In the genomic region with DNA sequence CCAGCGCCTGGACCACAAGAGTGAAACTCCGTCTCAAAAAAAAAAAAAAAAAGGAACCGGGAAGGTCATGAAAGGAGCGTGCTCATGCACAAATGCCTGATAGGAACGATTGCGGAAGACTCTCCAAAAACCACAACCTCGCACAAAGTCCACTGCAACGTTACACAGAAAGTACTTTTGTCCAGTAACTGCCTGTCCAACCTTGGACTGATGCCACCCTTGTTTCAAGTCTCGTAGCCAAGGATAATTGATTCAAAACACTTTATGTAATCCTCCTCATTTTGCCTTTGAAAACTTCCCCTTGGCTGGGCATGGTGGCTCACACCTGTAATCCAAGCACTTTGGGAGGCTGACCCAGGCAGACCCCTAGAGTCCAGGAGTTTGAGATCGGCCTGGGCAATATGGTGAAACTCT, we compare ENCODE assay signal across 1 cellular context.
A peak's percentile ranks its signal among the peaks of the same experiment; 100 is the strongest.
TF ChIP-seq lines count a peak whose summit lies in the region.

No MANE protein-coding gene starts in this region.

TF ChIP-seq in HepG2, 621 proteins besides CTCF, POLR2A, EP300 and RAD21 (continued from another document):
- TF ChIP-seq, protein P1, sequence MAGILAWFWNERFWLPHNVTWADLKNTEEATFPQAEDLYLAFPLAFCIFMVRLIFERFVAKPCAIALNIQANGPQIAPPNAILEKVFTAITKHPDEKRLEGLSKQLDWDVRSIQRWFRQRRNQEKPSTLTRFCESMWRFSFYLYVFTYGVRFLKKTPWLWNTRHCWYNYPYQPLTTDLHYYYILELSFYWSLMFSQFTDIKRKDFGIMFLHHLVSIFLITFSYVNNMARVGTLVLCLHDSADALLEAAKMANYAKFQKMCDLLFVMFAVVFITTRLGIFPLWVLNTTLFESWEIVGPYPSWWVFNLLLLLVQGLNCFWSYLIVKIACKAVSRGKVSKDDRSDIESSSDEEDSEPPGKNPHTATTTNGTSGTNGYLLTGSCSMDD (CRISPR knock-in tag; IDR thresholded peaks at IDR 0.05): no peak
- TF ChIP-seq ZNF782 (CRISPR knock-in tag; IDR thresholded peaks at IDR 0.05; ENCODE audit: borderline replicate concordance) (no peak), ONECUT2 (CRISPR knock-in tag; IDR thresholded peaks at IDR 0.05) (peak; percentile 77; the same call in 1 of the 2 replicates), ATF1 (CRISPR knock-in tag; IDR thresholded peaks at IDR 0.05) (peak; percentile 63), TBX3 (IDR thresholded peaks at IDR 0.05; ENCODE audit: borderline replicate concordance) (peak; percentile 57; the same call in 1 of the 2 replicates), HNRNPK (IDR thresholded peaks at IDR 0.05; ENCODE audit: low read depth, low read length, poor library complexity, severe bottlenecking) (no peak), PPARG (CRISPR knock-in tag; conservative IDR thresholded peaks at IDR 0.05) (peak; percentile 84), TBP (CRISPR knock-in tag; IDR thresholded peaks at IDR 0.05) (no peak), DR1 (CRISPR knock-in tag; IDR thresholded peaks at IDR 0.05) (no peak), HNRNPL (IDR thresholded peaks at IDR 0.05; ENCODE audit: low read depth, low read length) (no peak), PCBP2 (optimal IDR thresholded peaks at IDR 0.05; ENCODE audit: low read depth, low read length, poor library complexity, severe bottlenecking) (no peak), FOSL2 (CRISPR knock-in tag; IDR thresholded peaks at IDR 0.05) (peak; percentile 72)
- TF ChIP-seq, protein P2, sequence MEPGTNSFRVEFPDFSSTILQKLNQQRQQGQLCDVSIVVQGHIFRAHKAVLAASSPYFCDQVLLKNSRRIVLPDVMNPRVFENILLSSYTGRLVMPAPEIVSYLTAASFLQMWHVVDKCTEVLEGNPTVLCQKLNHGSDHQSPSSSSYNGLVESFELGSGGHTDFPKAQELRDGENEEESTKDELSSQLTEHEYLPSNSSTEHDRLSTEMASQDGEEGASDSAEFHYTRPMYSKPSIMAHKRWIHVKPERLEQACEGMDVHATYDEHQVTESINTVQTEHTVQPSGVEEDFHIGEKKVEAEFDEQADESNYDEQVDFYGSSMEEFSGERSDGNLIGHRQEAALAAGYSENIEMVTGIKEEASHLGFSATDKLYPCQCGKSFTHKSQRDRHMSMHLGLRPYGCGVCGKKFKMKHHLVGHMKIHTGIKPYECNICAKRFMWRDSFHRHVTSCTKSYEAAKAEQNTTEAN (CRISPR knock-in tag; conservative IDR thresholded peaks at IDR 0.05): peak; percentile 91
- TF ChIP-seq, protein P3, sequence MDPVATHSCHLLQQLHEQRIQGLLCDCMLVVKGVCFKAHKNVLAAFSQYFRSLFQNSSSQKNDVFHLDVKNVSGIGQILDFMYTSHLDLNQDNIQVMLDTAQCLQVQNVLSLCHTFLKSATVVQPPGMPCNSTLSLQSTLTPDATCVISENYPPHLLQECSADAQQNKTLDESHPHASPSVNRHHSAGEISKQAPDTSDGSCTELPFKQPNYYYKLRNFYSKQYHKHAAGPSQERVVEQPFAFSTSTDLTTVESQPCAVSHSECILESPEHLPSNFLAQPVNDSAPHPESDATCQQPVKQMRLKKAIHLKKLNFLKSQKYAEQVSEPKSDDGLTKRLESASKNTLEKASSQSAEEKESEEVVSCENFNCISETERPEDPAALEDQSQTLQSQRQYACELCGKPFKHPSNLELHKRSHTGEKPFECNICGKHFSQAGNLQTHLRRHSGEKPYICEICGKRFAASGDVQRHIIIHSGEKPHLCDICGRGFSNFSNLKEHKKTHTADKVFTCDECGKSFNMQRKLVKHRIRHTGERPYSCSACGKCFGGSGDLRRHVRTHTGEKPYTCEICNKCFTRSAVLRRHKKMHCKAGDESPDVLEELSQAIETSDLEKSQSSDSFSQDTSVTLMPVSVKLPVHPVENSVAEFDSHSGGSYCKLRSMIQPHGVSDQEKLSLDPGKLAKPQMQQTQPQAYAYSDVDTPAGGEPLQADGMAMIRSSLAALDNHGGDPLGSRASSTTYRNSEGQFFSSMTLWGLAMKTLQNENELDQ (CRISPR knock-in tag; IDR thresholded peaks at IDR 0.05; ENCODE audit: borderline replicate concordance): no peak
- TF ChIP-seq, protein P4, sequence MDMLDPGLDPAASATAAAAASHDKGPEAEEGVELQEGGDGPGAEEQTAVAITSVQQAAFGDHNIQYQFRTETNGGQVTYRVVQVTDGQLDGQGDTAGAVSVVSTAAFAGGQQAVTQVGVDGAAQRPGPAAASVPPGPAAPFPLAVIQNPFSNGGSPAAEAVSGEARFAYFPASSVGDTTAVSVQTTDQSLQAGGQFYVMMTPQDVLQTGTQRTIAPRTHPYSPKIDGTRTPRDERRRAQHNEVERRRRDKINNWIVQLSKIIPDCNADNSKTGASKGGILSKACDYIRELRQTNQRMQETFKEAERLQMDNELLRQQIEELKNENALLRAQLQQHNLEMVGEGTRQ (IDR thresholded peaks at IDR 0.05; ENCODE audit: low read depth, low read length): no peak
- TF ChIP-seq, protein P4 (CRISPR knock-in tag; IDR thresholded peaks at IDR 0.05; ENCODE audit: borderline replicate concordance): no peak
- TF ChIP-seq, protein P5, sequence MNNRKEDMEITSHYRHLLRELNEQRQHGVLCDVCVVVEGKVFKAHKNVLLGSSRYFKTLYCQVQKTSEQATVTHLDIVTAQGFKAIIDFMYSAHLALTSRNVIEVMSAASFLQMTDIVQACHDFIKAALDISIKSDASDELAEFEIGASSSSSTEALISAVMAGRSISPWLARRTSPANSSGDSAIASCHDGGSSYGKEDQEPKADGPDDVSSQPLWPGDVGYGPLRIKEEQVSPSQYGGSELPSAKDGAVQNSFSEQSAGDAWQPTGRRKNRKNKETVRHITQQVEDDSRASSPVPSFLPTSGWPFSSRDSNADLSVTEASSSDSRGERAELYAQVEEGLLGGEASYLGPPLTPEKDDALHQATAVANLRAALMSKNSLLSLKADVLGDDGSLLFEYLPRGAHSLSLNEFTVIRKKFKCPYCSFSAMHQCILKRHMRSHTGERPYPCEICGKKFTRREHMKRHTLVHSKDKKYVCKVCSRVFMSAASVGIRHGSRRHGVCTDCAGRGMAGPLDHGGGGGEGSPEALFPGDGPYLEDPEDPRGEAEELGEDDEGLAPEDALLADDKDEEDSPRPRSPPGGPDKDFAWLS (CRISPR knock-in tag; IDR thresholded peaks at IDR 0.05; ENCODE audit: borderline replicate concordance): no peak
- TF ChIP-seq, protein P6, sequence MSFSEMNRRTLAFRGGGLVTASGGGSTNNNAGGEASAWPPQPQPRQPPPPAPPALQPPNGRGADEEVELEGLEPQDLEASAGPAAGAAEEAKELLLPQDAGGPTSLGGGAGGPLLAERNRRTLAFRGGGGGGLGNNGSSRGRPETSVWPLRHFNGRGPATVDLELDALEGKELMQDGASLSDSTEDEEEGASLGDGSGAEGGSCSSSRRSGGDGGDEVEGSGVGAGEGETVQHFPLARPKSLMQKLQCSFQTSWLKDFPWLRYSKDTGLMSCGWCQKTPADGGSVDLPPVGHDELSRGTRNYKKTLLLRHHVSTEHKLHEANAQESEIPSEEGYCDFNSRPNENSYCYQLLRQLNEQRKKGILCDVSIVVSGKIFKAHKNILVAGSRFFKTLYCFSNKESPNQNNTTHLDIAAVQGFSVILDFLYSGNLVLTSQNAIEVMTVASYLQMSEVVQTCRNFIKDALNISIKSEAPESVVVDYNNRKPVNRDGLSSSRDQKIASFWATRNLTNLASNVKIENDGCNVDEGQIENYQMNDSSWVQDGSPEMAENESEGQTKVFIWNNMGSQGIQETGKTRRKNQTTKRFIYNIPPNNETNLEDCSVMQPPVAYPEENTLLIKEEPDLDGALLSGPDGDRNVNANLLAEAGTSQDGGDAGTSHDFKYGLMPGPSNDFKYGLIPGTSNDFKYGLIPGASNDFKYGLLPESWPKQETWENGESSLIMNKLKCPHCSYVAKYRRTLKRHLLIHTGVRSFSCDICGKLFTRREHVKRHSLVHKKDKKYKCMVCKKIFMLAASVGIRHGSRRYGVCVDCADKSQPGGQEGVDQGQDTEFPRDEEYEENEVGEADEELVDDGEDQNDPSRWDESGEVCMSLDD (CRISPR knock-in tag; IDR thresholded peaks at IDR 0.05; ENCODE audit: borderline replicate concordance): no peak
- TF ChIP-seq, protein P7, sequence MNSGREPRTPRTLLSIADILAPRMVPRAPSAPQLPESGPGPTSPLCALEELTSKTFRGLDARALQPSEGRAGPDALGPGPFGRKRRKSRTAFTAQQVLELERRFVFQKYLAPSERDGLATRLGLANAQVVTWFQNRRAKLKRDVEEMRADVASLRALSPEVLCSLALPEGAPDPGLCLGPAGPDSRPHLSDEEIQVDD (CRISPR knock-in tag; IDR thresholded peaks at IDR 0.05; ENCODE audit: borderline replicate concordance): no peak
- TF ChIP-seq, protein P8, sequence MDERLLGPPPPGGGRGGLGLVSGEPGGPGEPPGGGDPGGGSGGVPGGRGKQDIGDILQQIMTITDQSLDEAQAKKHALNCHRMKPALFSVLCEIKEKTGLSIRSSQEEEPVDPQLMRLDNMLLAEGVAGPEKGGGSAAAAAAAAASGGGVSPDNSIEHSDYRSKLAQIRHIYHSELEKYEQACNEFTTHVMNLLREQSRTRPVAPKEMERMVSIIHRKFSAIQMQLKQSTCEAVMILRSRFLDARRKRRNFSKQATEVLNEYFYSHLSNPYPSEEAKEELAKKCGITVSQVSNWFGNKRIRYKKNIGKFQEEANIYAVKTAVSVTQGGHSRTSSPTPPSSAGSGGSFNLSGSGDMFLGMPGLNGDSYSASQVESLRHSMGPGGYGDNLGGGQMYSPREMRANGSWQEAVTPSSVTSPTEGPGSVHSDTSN (CRISPR knock-in tag; IDR thresholded peaks at IDR 0.05): no peak
- TF ChIP-seq, protein P9, sequence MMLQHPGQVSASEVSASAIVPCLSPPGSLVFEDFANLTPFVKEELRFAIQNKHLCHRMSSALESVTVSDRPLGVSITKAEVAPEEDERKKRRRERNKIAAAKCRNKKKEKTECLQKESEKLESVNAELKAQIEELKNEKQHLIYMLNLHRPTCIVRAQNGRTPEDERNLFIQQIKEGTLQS (CRISPR knock-in tag; IDR thresholded peaks at IDR 0.05): no peak
